In the genomic region with DNA sequence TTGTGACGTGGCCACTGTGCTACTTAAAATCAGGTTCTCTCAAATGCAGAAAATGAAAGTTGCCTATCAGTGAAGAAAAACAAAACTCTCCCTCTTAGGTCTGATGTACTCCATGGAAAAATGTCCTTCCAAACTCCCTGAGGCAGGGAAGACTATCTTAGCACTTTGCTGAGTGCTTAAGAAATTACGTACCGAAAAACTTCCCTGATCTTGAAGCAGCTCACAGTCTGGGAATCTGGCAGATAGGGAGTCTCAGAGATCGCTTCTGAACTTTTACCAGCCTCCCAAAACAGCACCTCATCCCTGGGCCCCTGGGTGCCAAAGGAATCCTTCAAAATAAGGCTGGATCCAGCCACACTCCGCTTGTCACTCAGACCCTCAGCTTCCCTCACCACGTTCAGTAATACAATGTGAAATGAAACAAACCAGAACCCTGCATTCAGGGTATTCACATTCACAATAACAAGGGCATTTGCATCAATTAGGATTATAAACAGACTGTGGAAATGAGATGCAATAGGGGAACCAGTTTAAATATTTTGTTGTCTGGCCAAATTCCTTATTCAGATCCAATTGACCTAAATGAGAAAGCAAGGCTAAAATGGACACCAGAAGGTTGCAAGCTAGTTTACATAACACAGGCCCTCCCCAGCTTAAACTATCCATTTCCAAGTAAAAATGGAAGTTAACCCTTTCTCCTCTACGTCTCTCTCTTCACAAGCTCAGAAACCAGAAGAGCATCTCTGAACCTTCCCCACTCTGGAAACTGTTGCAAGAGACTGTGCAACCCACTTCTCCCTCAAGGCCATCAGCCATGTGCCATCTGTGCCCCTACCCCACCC, we compare ENCODE assay signal across 2 cellular contexts.
A peak's percentile ranks its signal among the peaks of the same experiment; 100 is the strongest.
TF ChIP-seq lines count a peak whose summit lies in the region.

No MANE protein-coding gene starts in this region.

TF ChIP-seq in GM12878, 131 proteins besides CTCF, POLR2A, EP300 and RAD21:
- TF ChIP-seq NR2F1 (conservative IDR thresholded peaks at IDR 0.05) (no peak), ZZZ3 (IDR thresholded peaks at IDR 0.05; ENCODE audit: control insufficient read depth, insufficient read length, low read depth) (no peak), KAT2A (conservative IDR thresholded peaks at IDR 0.05; ENCODE audit: control insufficient read depth, low read depth, low read length) (no peak), YY1 (IDR thresholded peaks at IDR 0.05; ENCODE audit: low read depth, low read length) (no peak), SMARCA5 (IDR thresholded peaks at IDR 0.05) (no peak), RUNX3 (IDR thresholded peaks at IDR 0.05; ENCODE audit: low read length) (no peak), WRNIP1 (IDR thresholded peaks at IDR 0.05; ENCODE audit: borderline replicate concordance, low read depth, low read length) (no peak), SMAD1 (IDR thresholded peaks at IDR 0.05; ENCODE audit: low read depth, partially characterized antibody) (no peak), ZNF384 (IDR thresholded peaks at IDR 0.05; ENCODE audit: borderline replicate concordance, low read depth, low read length) (no peak), STAT1 (conservative IDR thresholded peaks at IDR 0.05) (no peak), ZNF207 (IDR thresholded peaks at IDR 0.05; ENCODE audit: borderline replicate concordance) (no peak), ESRRA (IDR thresholded peaks at IDR 0.05; ENCODE audit: low read length) (no peak), MEF2B (IDR thresholded peaks at IDR 0.05; ENCODE audit: partially characterized antibody, poor library complexity, severe bottlenecking) (no peak), SREBF2 (IDR thresholded peaks at IDR 0.05; ENCODE audit: low read length) (no peak)
- TF ChIP-seq, protein P1, sequence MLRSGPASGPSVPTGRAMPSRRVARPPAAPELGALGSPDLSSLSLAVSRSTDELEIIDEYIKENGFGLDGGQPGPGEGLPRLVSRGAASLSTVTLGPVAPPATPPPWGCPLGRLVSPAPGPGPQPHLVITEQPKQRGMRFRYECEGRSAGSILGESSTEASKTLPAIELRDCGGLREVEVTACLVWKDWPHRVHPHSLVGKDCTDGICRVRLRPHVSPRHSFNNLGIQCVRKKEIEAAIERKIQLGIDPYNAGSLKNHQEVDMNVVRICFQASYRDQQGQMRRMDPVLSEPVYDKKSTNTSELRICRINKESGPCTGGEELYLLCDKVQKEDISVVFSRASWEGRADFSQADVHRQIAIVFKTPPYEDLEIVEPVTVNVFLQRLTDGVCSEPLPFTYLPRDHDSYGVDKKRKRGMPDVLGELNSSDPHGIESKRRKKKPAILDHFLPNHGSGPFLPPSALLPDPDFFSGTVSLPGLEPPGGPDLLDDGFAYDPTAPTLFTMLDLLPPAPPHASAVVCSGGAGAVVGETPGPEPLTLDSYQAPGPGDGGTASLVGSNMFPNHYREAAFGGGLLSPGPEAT (IDR thresholded peaks at IDR 0.05; ENCODE audit: low read depth) = no peak
- TF ChIP-seq, protein P2, sequence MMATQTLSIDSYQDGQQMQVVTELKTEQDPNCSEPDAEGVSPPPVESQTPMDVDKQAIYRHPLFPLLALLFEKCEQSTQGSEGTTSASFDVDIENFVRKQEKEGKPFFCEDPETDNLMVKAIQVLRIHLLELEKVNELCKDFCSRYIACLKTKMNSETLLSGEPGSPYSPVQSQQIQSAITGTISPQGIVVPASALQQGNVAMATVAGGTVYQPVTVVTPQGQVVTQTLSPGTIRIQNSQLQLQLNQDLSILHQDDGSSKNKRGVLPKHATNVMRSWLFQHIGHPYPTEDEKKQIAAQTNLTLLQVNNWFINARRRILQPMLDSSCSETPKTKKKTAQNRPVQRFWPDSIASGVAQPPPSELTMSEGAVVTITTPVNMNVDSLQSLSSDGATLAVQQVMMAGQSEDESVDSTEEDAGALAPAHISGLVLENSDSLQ (IDR thresholded peaks at IDR 0.05) = no peak

TF ChIP-seq in liver, 16 proteins besides CTCF, POLR2A, EP300 and RAD21:
- TF ChIP-seq EGR1 (IDR thresholded peaks at IDR 0.05; ENCODE audit: low read depth in 2 of 2) (no peak), FOXA2 (IDR thresholded peaks at IDR 0.05) (no peak), JUND (IDR thresholded peaks at IDR 0.05) (no peak), YY1 (IDR thresholded peaks at IDR 0.05) (no peak), NR2F2 (IDR thresholded peaks at IDR 0.05) (peak; percentile 64)
- TF ChIP-seq, protein P3, sequence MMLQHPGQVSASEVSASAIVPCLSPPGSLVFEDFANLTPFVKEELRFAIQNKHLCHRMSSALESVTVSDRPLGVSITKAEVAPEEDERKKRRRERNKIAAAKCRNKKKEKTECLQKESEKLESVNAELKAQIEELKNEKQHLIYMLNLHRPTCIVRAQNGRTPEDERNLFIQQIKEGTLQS (IDR thresholded peaks at IDR 0.05) = no peak
TF ChIP-seq in liver: peak in this region for 1.
